In the genomic region with DNA sequence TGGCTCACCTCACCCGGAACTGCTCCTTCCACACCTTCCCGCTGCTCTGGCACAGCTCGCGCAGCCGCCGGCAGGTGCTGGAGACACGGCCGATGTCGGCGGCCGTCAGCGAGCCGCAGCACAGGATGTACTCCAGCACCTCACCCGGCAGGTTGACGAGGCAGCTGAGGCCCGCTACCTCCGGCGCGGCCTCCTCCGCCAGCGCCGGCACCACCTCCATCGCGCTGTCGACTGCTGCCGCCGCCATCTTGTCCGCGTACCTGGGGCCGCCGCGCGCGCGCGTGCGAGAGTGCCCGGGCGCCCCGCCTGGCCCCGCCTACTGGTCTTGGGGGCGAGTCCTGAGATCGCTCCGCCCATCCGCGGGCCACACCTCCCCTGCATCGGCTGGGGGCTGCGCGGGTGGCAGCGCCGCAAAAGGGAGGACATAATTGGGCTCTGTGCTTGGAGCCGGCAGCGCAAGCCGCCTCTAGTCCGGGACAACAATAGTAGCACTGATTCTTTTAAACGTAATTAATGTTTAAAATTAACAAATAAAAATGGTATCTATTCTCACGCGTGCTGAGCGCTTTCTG, we compare ENCODE assay signal across 8 cellular contexts. TPM values are rescaled to one million over a fixed set of nuclear protein-coding genes. Genes with fewer than 3 reads are reported as not detected.
DNase-seq lines count a peak whose midpoint lies in the region; ATAC-seq and TF ChIP-seq lines count a peak whose summit lies in the region.

A gene with protein sequence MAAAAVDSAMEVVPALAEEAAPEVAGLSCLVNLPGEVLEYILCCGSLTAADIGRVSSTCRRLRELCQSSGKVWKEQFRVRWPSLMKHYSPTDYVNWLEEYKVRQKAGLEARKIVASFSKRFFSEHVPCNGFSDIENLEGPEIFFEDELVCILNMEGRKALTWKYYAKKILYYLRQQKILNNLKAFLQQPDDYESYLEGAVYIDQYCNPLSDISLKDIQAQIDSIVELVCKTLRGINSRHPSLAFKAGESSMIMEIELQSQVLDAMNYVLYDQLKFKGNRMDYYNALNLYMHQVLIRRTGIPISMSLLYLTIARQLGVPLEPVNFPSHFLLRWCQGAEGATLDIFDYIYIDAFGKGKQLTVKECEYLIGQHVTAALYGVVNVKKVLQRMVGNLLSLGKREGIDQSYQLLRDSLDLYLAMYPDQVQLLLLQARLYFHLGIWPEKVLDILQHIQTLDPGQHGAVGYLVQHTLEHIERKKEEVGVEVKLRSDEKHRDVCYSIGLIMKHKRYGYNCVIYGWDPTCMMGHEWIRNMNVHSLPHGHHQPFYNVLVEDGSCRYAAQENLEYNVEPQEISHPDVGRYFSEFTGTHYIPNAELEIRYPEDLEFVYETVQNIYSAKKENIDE (minus strand): TSS at position 261 of the 572 bp plus-strand sequence. CDS start 14 bp downstream, at position 247.

- peaks cover 23% of the 10 kb centered on the region for H3K4me1 Mint-ChIP-seq in activated CD4-positive, alpha-beta T cell treated with anti-CD3 and anti-CD28 coated beads, Interleukin-2, amount 10 ng/mL, durations not matched to agents 24 days and 14 days

- H3K27ac Mint-ChIP-seq in activated CD4-positive, alpha-beta T cell treated with anti-CD3 and anti-CD28 coated beads, Interleukin-2, amount 10 ng/mL, durations not matched to agents 24 days and 14 days = peak within 1 kb of the TSS; percentile 75

- H3K9me3 Mint-ChIP-seq in activated CD4-positive, alpha-beta T cell treated with anti-CD3 and anti-CD28 coated beads, Interleukin-2, amount 10 ng/mL, durations not matched to agents 24 days and 14 days = peaks cover 6% of the 10 kb centered on the region

- peaks cover 15% of the 10 kb centered on the region for H3K27me3 Mint-ChIP-seq in activated CD4-positive, alpha-beta T cell treated with anti-CD3 and anti-CD28 coated beads, Interleukin-2, amount 10 ng/mL, durations not matched to agents 24 days and 14 days

- H3K4me3 ChIP-seq in coronary artery = peak within 1 kb of the TSS; percentile 100

- intact Hi-C loops in activated CD4-positive, alpha-beta T cell treated with anti-CD3 and anti-CD28 coated beads, Interleukin-2, amount 10 ng/mL, durations not matched to agents 24 days and 14 days (cut with micrococcal nuclease) = loop anchor here (2.0 to 10.0 kb wide), 3 partner anchors 373 to 1185 kb away; a partner anchor contains a TSS

- peak; percentile 91 for ATAC-seq in HG03439 (IDR thresholded peaks at IDR 0.05; ENCODE audit: unreplicated experiment)

- TF ChIP-seq CTCF in coronary artery (IDR thresholded peaks at IDR 0.05) = no peak

- peak within 1 kb of the TSS; percentile 94 for H3K4me3 Mint-ChIP-seq in activated CD4-positive, alpha-beta T cell treated with anti-CD3 and anti-CD28 coated beads, Interleukin-2, amount 10 ng/mL, durations not matched to agents 24 days and 14 days

- peak within 1 kb of the TSS; percentile 61 to 92 for H3K27ac ChIP-seq in coronary artery

- peak; percentile 95 for DNase-seq in Ammon's horn (ENCODE audit: low spot score)
- peak; percentile 94 for DNase-seq in GM19238 (ENCODE audit: insufficient read length, low spot score)
- peak; percentile 97 for DNase-seq in NCI-H510A treated with DMSO at 0.1 percent for 48 hours (lab: John Stamatoyannopoulos, UW)
- peak; percentile 98 for DNase-seq in activated CD4-positive, alpha-beta T cell treated with anti-CD3 and anti-CD28 coated beads, Interleukin-2, amount 10 ng/mL, durations not matched to agents 24 days and 14 days
- peak; percentile 91 for DNase-seq in coronary artery (ENCODE audit: low spot score)
- DNase-seq in left kidney (ENCODE audit: low read depth, low spot score) = peak; percentile 96
- DNase-seq in stimulated activated CD4-positive, alpha-beta T cell treated with anti-CD3 and anti-CD28 coated beads, Interleukin-1b, Interleukin-23, amount 100 ng/mL, for 48 hours = peak; percentile 92

- H3K36me3 Mint-ChIP-seq in activated CD4-positive, alpha-beta T cell treated with anti-CD3 and anti-CD28 coated beads, Interleukin-2, amount 10 ng/mL, durations not matched to agents 24 days and 14 days (ENCODE audit: low read depth) = peaks cover 25% of the 10 kb centered on the region

RNA-seq across cellular contexts. Expression of the gene that starts here (rescaled TPM):
- 28.0 and 28.1 TPM in 2 replicates for total RNA-seq in activated CD4-positive, alpha-beta T cell treated with anti-CD3 and anti-CD28 coated beads, Interleukin-2, amount 10 ng/mL, durations not matched to agents 24 days and 14 days

Comparison
In these comparisons a context has a peak if more than half of its experiments do, and no peak if none do; other contexts are left out.
1. Peak in every context shown above with its lines: DNase-seq, ATAC-seq, H3K4me3 ChIP-seq and H3K27ac ChIP-seq.